In the genomic region with DNA sequence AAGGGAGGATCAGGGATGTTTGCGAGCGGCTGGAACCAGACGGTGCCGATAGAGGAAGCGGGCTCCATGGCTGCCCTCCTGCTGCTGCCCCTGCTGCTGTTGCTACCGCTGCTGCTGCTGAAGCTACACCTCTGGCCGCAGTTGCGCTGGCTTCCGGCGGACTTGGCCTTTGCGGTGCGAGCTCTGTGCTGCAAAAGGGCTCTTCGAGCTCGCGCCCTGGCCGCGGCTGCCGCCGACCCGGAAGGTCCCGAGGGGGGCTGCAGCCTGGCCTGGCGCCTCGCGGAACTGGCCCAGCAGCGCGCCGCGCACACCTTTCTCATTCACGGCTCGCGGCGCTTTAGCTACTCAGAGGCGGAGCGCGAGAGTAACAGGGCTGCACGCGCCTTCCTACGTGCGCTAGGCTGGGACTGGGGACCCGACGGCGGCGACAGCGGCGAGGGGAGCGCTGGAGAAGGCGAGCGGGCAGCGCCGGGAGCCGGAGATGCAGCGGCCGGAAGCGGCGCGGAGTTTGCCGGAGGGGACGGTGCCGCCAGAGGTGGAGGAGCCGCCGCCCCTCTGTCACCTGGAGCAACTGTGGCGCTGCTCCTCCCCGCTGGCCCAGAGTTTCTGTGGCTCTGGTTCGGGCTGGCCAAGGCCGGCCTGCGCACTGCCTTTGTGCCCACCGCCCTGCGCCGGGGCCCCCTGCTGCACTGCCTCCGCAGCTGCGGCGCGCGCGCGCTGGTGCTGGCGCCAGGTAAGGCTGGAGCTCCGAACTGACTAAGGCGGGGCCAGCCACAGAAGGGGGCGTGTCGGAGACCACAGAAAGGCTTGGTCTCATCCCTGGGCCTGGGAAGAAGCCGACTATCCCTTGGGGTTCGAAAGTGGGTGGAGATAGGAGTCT, we compare ENCODE assay signal across 8 cellular contexts. TPM values are rescaled to one million over a fixed set of nuclear protein-coding genes. Genes with fewer than 3 reads are reported as not detected.
DNase-seq lines count a peak whose midpoint lies in the region; ATAC-seq and TF ChIP-seq lines count a peak whose summit lies in the region.

No MANE protein-coding gene starts in this region.

- H3K4me1 ChIP-seq in SJCRH30 (no peaks in the 10 kb centered on the region), rectal smooth muscle tissue (ENCODE audit: control insufficient read depth, insufficient read depth, low read length) (peaks cover 17% of the 10 kb centered on the region)

- DNase-seq in AML-193 (lab: John Stamatoyannopoulos, UW) (peak; percentile 49 to 59), LNCaP clone FGC (ENCODE audit: low read depth) (no peak), SJCRH30 (peak; percentile 19 to 21), left cardiac atrium (peak; percentile 75), 8988T (no peak)
- DNase-seq in activated naive CD4-positive, alpha-beta T cell treated with anti-CD3 and anti-CD28 coated beads, Interleukin-2, amount 50 U/mL, for 72 hours (ENCODE audit: low spot score in 2 of 2): peak; percentile 65 to 82

- ATAC-seq in GM19328 (IDR thresholded peaks at IDR 0.05; ENCODE audit: unreplicated experiment): peak; percentile 47
- ATAC-seq in activated naive CD4-positive, alpha-beta T cell treated with anti-CD3 and anti-CD28 coated beads, Interleukin-2, amount 50 U/mL, for 72 hours: peak; percentile 77 to 85
- peak; percentile 51 to 64 for ATAC-seq in left cardiac atrium

- H3K27me3 ChIP-seq in SJCRH30: no peaks in the 10 kb centered on the region
- no peaks in the 10 kb centered on the region for H3K27me3 ChIP-seq in rectal smooth muscle tissue (ENCODE audit: control insufficient read depth, insufficient read depth, low read length)

- peak overlapping the region; percentile 19 for H3K9ac ChIP-seq in rectal smooth muscle tissue (ENCODE audit: low read length)

- H3K36me3 Mint-ChIP-seq in activated naive CD4-positive, alpha-beta T cell treated with anti-CD3 and anti-CD28 coated beads, Interleukin-2, amount 50 U/mL, for 72 hours: no peaks in the 10 kb centered on the region

- intact Hi-C loops in left cardiac atrium (cut with DNase I): loop anchor here in 1 of 2 donors (10.0 kb wide), 1 partner anchor 261 kb away; no protein-coding TSS in a partner anchor

- H3K4me3 ChIP-seq in LNCaP clone FGC (ENCODE audit: low read depth, low read length): peak overlapping the region; percentile 54
- H3K4me3 ChIP-seq in SJCRH30: peak overlapping the region; percentile 49
- H3K4me3 ChIP-seq in rectal smooth muscle tissue (ENCODE audit: low read length): peak overlapping the region; percentile 81

- TF ChIP-seq CTCF in LNCaP clone FGC (IDR thresholded peaks at IDR 0.05; ENCODE audit: control insufficient read depth, extremely low read depth, insufficient read depth): no peak

- H3K36me3 ChIP-seq in SJCRH30 (no peaks in the 10 kb centered on the region), rectal smooth muscle tissue (ENCODE audit: control insufficient read depth, insufficient read depth, low read length) (peaks cover 8% of the 10 kb centered on the region)

- no peaks in the 10 kb centered on the region for H3K9me3 Mint-ChIP-seq in activated naive CD4-positive, alpha-beta T cell treated with anti-CD3 and anti-CD28 coated beads, Interleukin-2, amount 50 U/mL, for 72 hours

- no peaks in the 10 kb centered on the region for H3K9me3 ChIP-seq in SJCRH30 (replicated peaks)

- peak overlapping the region in 1 of 2 donors; percentile 62 for H3K27ac Mint-ChIP-seq in activated naive CD4-positive, alpha-beta T cell treated with anti-CD3 and anti-CD28 coated beads, Interleukin-2, amount 50 U/mL, for 72 hours

- no peak overlapping the region for H3K27ac ChIP-seq in SJCRH30
- H3K27ac ChIP-seq in rectal smooth muscle tissue (ENCODE audit: low read depth, low read length): peak overlapping the region; percentile 88

RNA-seq across cellular contexts. Expression of gene SLC27A3, which starts 0.5 kb away (rescaled TPM):
- total RNA-seq in SJCRH30 (2014; rRNA removed; shearing (Covaris generic)): 1.6 and 2.1 TPM in 2 replicates
- 1 to 10 TPM; 7.0 to 8.3 TPM for total RNA-seq in activated naive CD4-positive, alpha-beta T cell treated with anti-CD3 and anti-CD28 coated beads, Interleukin-2, amount 50 U/mL, for 72 hours
- total RNA-seq in left cardiac atrium: 10 to 100 TPM; 22.9 to 26.5 TPM

RNA-seq across cellular contexts. Expression of gene INTS3, which starts 47.8 kb away (rescaled TPM):
- total RNA-seq in SJCRH30 (2014; rRNA removed; shearing (Covaris generic)): 25.9 and 28.5 TPM in 2 replicates
- total RNA-seq in activated naive CD4-positive, alpha-beta T cell treated with anti-CD3 and anti-CD28 coated beads, Interleukin-2, amount 50 U/mL, for 72 hours: 10 to 100 TPM; 58.2 to 64.9 TPM
- 10 to 100 TPM; 28.2 to 34.1 TPM for total RNA-seq in left cardiac atrium

Comparison
In these comparisons a context has a peak if more than half of its experiments do, and no peak if none do; other contexts are left out.
1. DNase-seq: peak in AML-193 (2 of 2), SJCRH30 (2 of 2), activated naive CD4-positive, alpha-beta T cell treated with anti-CD3 and anti-CD28 coated beads, Interleukin-2, amount 50 U/mL, for 72 hours (2 of 2) and left cardiac atrium (single experiment); none in LNCaP clone FGC (single experiment) and 8988T (single experiment).
2. Peak in every context shown above with its lines, with median percentiles within 50 percentile points of each other: ATAC-seq and H3K4me3 ChIP-seq.